In genomic region chr10:5751854-5752253, GRCh38 we compare ENCODE assay signal across 17 cellular contexts.
"Had no signal": no experiment of that assay in that cellular context is flagged by ENCODE, and none has a peak within 500 bp of the region (broad histone marks: within the 10 kb centered on the region; RNA-seq: fewer than 3 reads in every experiment).

No MANE protein-coding gene starts in this region.

- ATAC-seq: activated CD4-positive, CD25-positive, alpha-beta regulatory T cell treated with anti-CD3 and anti-CD28 coated beads, Interleukin-2, amount 50 U/mL, for 24 hours; left lung; mucosa of descending colon; natural killer cell had no signal

- H3K27me3 Mint-ChIP-seq: activated naive CD8-positive, alpha-beta T cell had no signal

- H3K4me3 ChIP-seq: heart left ventricle, left lung, mucosa of descending colon, transverse colon had no signal

- H3K9me3 ChIP-seq: heart left ventricle, left lung, mucosa of descending colon, transverse colon had no signal

- H3K27ac ChIP-seq: heart left ventricle, left lung, transverse colon had no signal

- H3K27ac Mint-ChIP-seq: activated naive CD8-positive, alpha-beta T cell; natural killer cell had no signal

- DNase-seq: activated CD4-positive, alpha-beta T cell treated with anti-CD3 and anti-CD28 coated beads, Interleukin-2, amount 50 U/mL, for 1 hour; activated effector memory CD4-positive, alpha-beta T cell treated with anti-CD3 and anti-CD28 coated beads, Interleukin-2, amount 50 U/mL, for 16 hours; activated T-cell treated with anti-CD3 and anti-CD28 coated beads, Interleukin-2, amount 50 U/mL, for 1 hour; amygdala; cerebellar nuclear complex; effector memory CD4-positive, alpha-beta T cell; foreskin melanocyte; left lung; mucosa of descending colon; natural killer cell; stimulated activated CD4-positive, alpha-beta T cell treated with anti-CD3 and anti-CD28 coated beads, Interleukin-2, amount 100 ng/mL, for 48 hours; stimulated activated naive CD4-positive, alpha-beta T cell; SW 1271; transverse colon had no signal

- H3K4me1 ChIP-seq: heart left ventricle, left lung, transverse colon had no signal

- H3K4me3 Mint-ChIP-seq: activated naive CD8-positive, alpha-beta T cell; natural killer cell had no signal

- H3K27me3 ChIP-seq: heart left ventricle, left lung, transverse colon had no signal

- H3K9me3 Mint-ChIP-seq: natural killer cell had no signal
